15 cellular contexts compared by ENCODE assay signal in the genomic region with DNA sequence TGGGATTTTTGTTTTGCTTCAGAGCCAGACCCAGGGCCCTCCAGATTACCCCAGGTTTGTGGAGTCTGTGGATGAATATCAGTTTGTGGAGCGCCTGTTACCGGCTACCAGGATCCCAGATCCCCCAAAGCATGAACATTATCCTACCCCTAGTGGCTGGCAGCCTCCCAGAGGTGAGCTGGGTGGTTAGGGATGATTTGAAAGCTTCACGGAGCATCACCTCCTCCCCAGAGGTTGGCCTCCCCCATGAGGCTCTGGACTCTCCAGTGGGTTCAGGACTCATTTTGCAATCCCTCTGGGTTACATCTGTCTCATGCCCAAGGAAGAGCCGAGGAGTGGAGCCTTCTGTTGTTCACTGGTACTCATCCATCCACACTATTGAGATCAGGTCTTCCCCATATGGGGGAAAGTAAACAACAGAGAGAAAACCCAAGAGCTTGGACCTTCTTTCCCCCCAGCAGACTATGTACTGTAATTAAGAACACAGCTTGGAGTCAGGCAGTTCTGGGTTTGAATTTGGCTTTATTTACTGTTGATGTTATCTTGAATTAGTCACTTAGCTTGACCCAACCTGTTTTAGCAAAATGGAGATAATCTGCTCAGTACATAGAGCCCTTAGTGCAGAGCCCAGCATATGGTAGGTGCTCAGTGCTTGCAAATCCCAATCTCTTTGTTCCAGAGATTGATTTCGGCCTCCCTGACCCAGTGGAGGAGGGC. TPM values are rescaled to one million over a fixed set of nuclear protein-coding genes. Genes with fewer than 3 reads are reported as not detected.
DNase-seq lines count a peak whose midpoint lies in the region; ATAC-seq, FAIRE-seq and TF ChIP-seq lines count a peak whose summit lies in the region.
"Had no signal": no experiment of that assay in that cellular context is flagged by ENCODE, and none has a peak within 500 bp of the region (broad histone marks: within the 10 kb centered on the region; RNA-seq: fewer than 3 reads in every experiment).

No MANE protein-coding gene starts in this region.

- BruUV-seq in PC-3 (replicated peaks; lab: Mats Ljungman, UMichigan): TSS peak; percentile 4
- TSS peak; percentile 29 for BruUV-seq in K562 (replicated peaks; lab: Mats Ljungman, UMichigan)

- peak overlapping the region; percentile 28 for H3K4ac ChIP-seq in trophoblast cell (ENCODE audit: low read depth, low read length)

- no peak overlapping the region for H2AK5ac ChIP-seq in trophoblast cell (ENCODE audit: low read length)

- H3K14ac ChIP-seq in trophoblast cell (ENCODE audit: low read length): no peak overlapping the region

- no peak overlapping the region for H2BK12ac ChIP-seq in trophoblast cell (ENCODE audit: low read length)

- CTCF ChIA-PET in PC-3 (lab: Charles Lee): no interaction called here
- CTCF ChIA-PET in K562 (lab: Yijun Ruan, JAX; ENCODE audit: low intra/inter-chr PET ratio): no interaction called here

- H3F3A ChIP-seq in PC-3 (ENCODE audit: low read length, unreplicated experiment): peaks cover 9% of the 10 kb centered on the region

- peaks cover 46% of the 10 kb centered on the region for H3K36me3 ChIP-seq in PC-3 (ENCODE audit: low read depth, low read length)
- H3K36me3 ChIP-seq in K562 (ENCODE audit: control insufficient read depth, insufficient read depth, low read length): peaks cover 79% of the 10 kb centered on the region
- H3K36me3 ChIP-seq in trophoblast cell (ENCODE audit: control insufficient read depth in 1 of 2, insufficient read depth in 2 of 2, low read length in 2 of 2): peaks cover 58 to 65% of the 10 kb centered on the region in 2 experiments

- no peak overlapping the region for H4K12ac ChIP-seq in trophoblast cell (ENCODE audit: low read depth, low read length)

- H2BK120ac ChIP-seq in trophoblast cell (ENCODE audit: insufficient read depth, low read length, poor library complexity): no peak overlapping the region

- H3K9ac ChIP-seq in PC-3 (ENCODE audit: low read length) (no peak overlapping the region), K562 (ENCODE audit: insufficient read depth in 1 of 2, low read depth in 2 of 2, low read length in 2 of 2) (no peak overlapping the region), trophoblast cell (ENCODE audit: low read length) (no peak overlapping the region)

- peak; percentile 38 for DNase-seq in activated CD8-positive, alpha-beta memory T cell treated with anti-CD3 and anti-CD28 coated beads for 24 hours
- no peak for DNase-seq in activated CD8-positive, alpha-beta memory T cell treated with anti-CD3 and anti-CD28 coated beads, Interleukin-2, amount 50 U/mL, for 4 hours
- no peak for DNase-seq in PC-3
- DNase-seq in K562 (ENCODE audit: extremely low read depth in 1 of 4, low spot score in 3 of 4): peak in 1 of 4 experiments; percentile 22
- DNase-seq in trophoblast cell: no peak
- DNase-seq: DND-41; foreskin fibroblast; mesendoderm; NCI-H446 treated with DMSO at 0.1 percent for 48 hours; stimulated activated CD4-positive, alpha-beta T cell treated with anti-CD3 and anti-CD28 coated beads, Interleukin-15, amount 100 ng/mL, for 24 hours; transverse colon had no signal

- no peak overlapping the region for H4K91ac ChIP-seq in trophoblast cell (ENCODE audit: low read depth, low read length)

- TF ChIP-seq EP300 in K562 (IDR thresholded peaks at IDR 0.05; ENCODE audit: low read length): no peak

- H3K4me1 ChIP-seq in PC-3 (ENCODE audit: insufficient read depth, low read length) (peaks cover 21% of the 10 kb centered on the region), K562 (replicated peaks in 1 of 2; ENCODE audit: control insufficient read depth in 2 of 2, insufficient read depth in 2 of 2, low read length in 2 of 2) (peaks cover 11 to 13% of the 10 kb centered on the region in 2 experiments; a peak in 4 of 5 replicates), trophoblast cell (ENCODE audit: control insufficient read depth in 1 of 2, insufficient read depth in 2 of 2, low read length in 2 of 2) (peaks cover 0 to 5% of the 10 kb centered on the region in 2 experiments)

- H3K27me3 ChIP-seq in PC-3 (ENCODE audit: low read length) (no peaks in the 10 kb centered on the region), K562 (ENCODE audit: control insufficient read depth in 2 of 2, insufficient read depth in 2 of 2, low read length in 2 of 2) (no peaks in the 10 kb centered on the region), trophoblast cell (ENCODE audit: insufficient read depth, low read length) (no peaks in the 10 kb centered on the region)
- H3K27me3 ChIP-seq: transverse colon had no signal

- in situ Hi-C loops in K562 (cut with MboI): no loop called here

- H3K23ac ChIP-seq in trophoblast cell (ENCODE audit: low read length): no peak overlapping the region

- H3K9me3 ChIP-seq in PC-3 (ENCODE audit: low read length) (no peaks in the 10 kb centered on the region), K562 (replicated peaks; ENCODE audit: control insufficient read depth, insufficient read depth, low read depth, low read length) (no peaks in the 10 kb centered on the region), trophoblast cell (ENCODE audit: insufficient read depth, low read depth, low read length) (no peaks in the 10 kb centered on the region)
- H3K9me3 ChIP-seq: prostate gland, transverse colon had no signal

- TF ChIP-seq RAD21 in K562 (CRISPR knock-in tag; conservative IDR thresholded peaks at IDR 0.05 in 1 of 2, IDR thresholded peaks at IDR 0.05 in 1 of 2): no peak

- POLR2A ChIA-PET in PC-3 (lab: Charles Lee; ENCODE audit: unreplicated experiment): no interaction called here
- POLR2A ChIA-PET in K562 (lab: Yijun Ruan, JAX): interaction anchor here (0.7 to 9.5 kb wide), 4 partner anchors 9 to 158 kb away, joined by 3 to 182 read pairs (median 6); a partner anchor contains a TSS

- TF ChIP-seq CTCF in PC-3 (conservative IDR thresholded peaks at IDR 0.05; ENCODE audit: low read depth, low read length) (no peak), K562 (IDR thresholded peaks at IDR 0.05 in 2 of 3, conservative IDR thresholded peaks at IDR 0.05 in 1 of 3; ENCODE audit: insufficient read depth in 2 of 3, low read depth in 1 of 3, low read length in 3 of 3) (no peak)

- TF ChIP-seq POLR2A in K562 (conservative IDR thresholded peaks at IDR 0.05): no peak

- H4K20me1 ChIP-seq in PC-3 (ENCODE audit: low read length): 0 out of 2 replicates have a peak, but pooled peaks cover 3% of the 10 kb centered on the region
- H4K20me1 ChIP-seq in K562 (replicated peaks; ENCODE audit: control insufficient read depth, insufficient read depth, low read length): peaks cover 6% of the 10 kb centered on the region; the same call in 1 of the 2 replicates

- no peak overlapping the region for H3K4me3 ChIP-seq in PC-3 (ENCODE audit: low read length)
- H3K4me3 ChIP-seq in K562: no peak overlapping the region
- H3K4me3 ChIP-seq in trophoblast cell (ENCODE audit: low read depth, low read length): peak overlapping the region; percentile 16
- H3K4me3 ChIP-seq: prostate gland, transverse colon had no signal

- intact Hi-C loops in PC-3 (cut with micrococcal nuclease): no loop called here
- intact Hi-C loops in K562 (cut with micrococcal nuclease): no loop called here

- no peaks in the 10 kb centered on the region for H3K9me2 ChIP-seq in PC-3 (replicated peaks; ENCODE audit: low read length)

- FAIRE-seq in K562 (lab: Jason Lieb, UNC): no peak

- ATAC-seq in PC-3 (no peak), K562 (no peak), GM18502 (IDR thresholded peaks at IDR 0.05; ENCODE audit: poor library complexity, unreplicated experiment) (no peak), GM21360 (IDR thresholded peaks at IDR 0.05; ENCODE audit: unreplicated experiment) (no peak), GM18517 (IDR thresholded peaks at IDR 0.05; ENCODE audit: unreplicated experiment) (no peak)

- H3K18ac ChIP-seq in trophoblast cell (ENCODE audit: low read length): no peak overlapping the region

- H3K79me1 ChIP-seq in trophoblast cell (ENCODE audit: low read length): peaks cover 8% of the 10 kb centered on the region

- no peak overlapping the region for H4K8ac ChIP-seq in trophoblast cell (ENCODE audit: low read depth, low read length)

- no peak overlapping the region for H2AFZ ChIP-seq in PC-3 (ENCODE audit: low read length)
- H2AFZ ChIP-seq in K562 (ENCODE audit: low read depth, low read length): no peak overlapping the region
- H2AFZ ChIP-seq in trophoblast cell (ENCODE audit: insufficient read depth, low read length, poor library complexity): no peak overlapping the region

- H3K9me1 ChIP-seq in K562 (ENCODE audit: control insufficient read depth, insufficient read depth, low read length): no peaks in the 10 kb centered on the region

- H3K27ac ChIP-seq in PC-3 (ENCODE audit: low read length): no peak overlapping the region
- no peak overlapping the region; the same call in 2 of the 3 replicates for H3K27ac ChIP-seq in K562 (ENCODE audit: extremely low read depth, low read depth, low read length)
- no peak overlapping the region for H3K27ac ChIP-seq in trophoblast cell (ENCODE audit: low read depth, low read length)
- H3K27ac ChIP-seq: prostate gland, transverse colon had no signal

- H3K79me2 ChIP-seq in PC-3 (ENCODE audit: low read length) (peaks cover 55% of the 10 kb centered on the region), K562 (ENCODE audit: control insufficient read depth, insufficient read depth, low read length) (peaks cover 55% of the 10 kb centered on the region), trophoblast cell (ENCODE audit: control insufficient read depth, insufficient read depth, low read length, poor library complexity) (peaks cover 11% of the 10 kb centered on the region)

- H2BK5ac ChIP-seq in trophoblast cell (ENCODE audit: low read depth, low read length, poor library complexity): no peak overlapping the region

- H3K4me2 ChIP-seq in PC-3 (ENCODE audit: low read length) (no peak overlapping the region), K562 (ENCODE audit: insufficient read depth, low read length) (no peak overlapping the region), trophoblast cell (ENCODE audit: low read length) (no peak overlapping the region)

- WGBS in K562 (ENCODE audit: insufficient coverage, low coverage, missing lambda C conversion rate): 65% methylated on average over 5 of the region's 5 CpGs
- WGBS in trophoblast cell (ENCODE audit: extremely low coverage, insufficient coverage, insufficient read length): no CpG with 5 or more reads among the region's 5 CpGs

RNA-seq across cellular contexts. Expression of a gene that starts 2.5 kb away (rescaled TPM):
- total RNA-seq in PC-3 (2014; rRNA removed) (163 and 183 TPM in 2 replicates), K562 (2014; rRNA removed) (129 and 180 TPM in 2 replicates), K562 (2014; rRNA removed; fragmentation: Illumina TruSeq; extraction: Trizol) (65.5 and 74.3 TPM in 2 replicates), K562 (2015; rRNA removed; fragmentation: Illumina TruSeq; extraction: Trizol) (78.2 and 83.1 TPM in 2 replicates), K562 (2021) (86.8 and 88.5 TPM in 2 replicates)
- total RNA-seq in K562 (2011; cell fraction: chromatin; rRNA removed; ENCODE audit: low replicate concordance): 22.2 and 52.3 TPM in 2 replicates
- 45.3 and 47.5 TPM in 2 replicates for total RNA-seq in K562 (2011; cell fraction: nucleolus; rRNA removed)
- 43.8 and 56.6 TPM in 2 replicates for total RNA-seq in K562 (2011; cell fraction: nucleoplasm; rRNA removed)
- polyA plus RNA-seq in K562 (2011; rRNA removed) (96.1 and 97.2 TPM in 2 replicates), K562 (2014; fragmentation: Illumina TruSeq; extraction: Trizol) (123 and 127 TPM in 2 replicates), K562 (2014; fragmentation: Nextera tagmentation; extraction: Ambion mirVana) (100 to 1,000 TPM in 1 of 2 experiments, 10 to 100 TPM in 1; 76.2 to 132 TPM), K562 (2014; rRNA removed) (91.2 and 112 TPM in 2 replicates)
- polyA plus RNA-seq in K562 (2011; cell fraction: cytosol; rRNA removed): 145 and 172 TPM in 2 replicates
- 33.4 and 33.6 TPM in 2 replicates for polyA plus RNA-seq in K562 (2011; cell fraction: nucleus; rRNA removed)
- 67.5 and 83.2 TPM in 2 replicates for polyA plus RNA-seq in K562 (2012)
- polyA minus RNA-seq in K562 (2011; rRNA and poly(A)+ RNA removed): 44.7 and 62.6 TPM in 2 replicates
- polyA minus RNA-seq in K562 (2011; cell fraction: cytosol; rRNA and poly(A)+ RNA removed): 33.6 and 45.3 TPM in 2 replicates
- 14.1 and 19.7 TPM in 2 replicates for polyA minus RNA-seq in K562 (2011; cell fraction: nucleus; rRNA and poly(A)+ RNA removed)
- 40.1 and 43.1 TPM in 2 replicates for polyA plus RNA-seq in trophoblast cell (2013)

RNA-seq across cellular contexts. Expression of a gene that starts 2.7 kb away (rescaled TPM):
- total RNA-seq in PC-3 (2014; rRNA removed): 1,119 and 1,157 TPM in 2 replicates
- 85.1 and 161 TPM in 2 replicates for total RNA-seq in K562 (2011; cell fraction: chromatin; rRNA removed; ENCODE audit: low replicate concordance)
- 307 and 365 TPM in 2 replicates for total RNA-seq in K562 (2011; cell fraction: nucleolus; rRNA removed)
- total RNA-seq in K562 (2011; cell fraction: nucleoplasm; rRNA removed): 257 and 358 TPM in 2 replicates
- 1,447 and 1,737 TPM in 2 replicates for total RNA-seq in K562 (2014; rRNA removed)
- total RNA-seq in K562 (2014; rRNA removed; fragmentation: Illumina TruSeq; extraction: Trizol): 702 and 715 TPM in 2 replicates
- 990 and 995 TPM in 2 replicates for total RNA-seq in K562 (2015; rRNA removed; fragmentation: Illumina TruSeq; extraction: Trizol)
- 1,380 and 1,521 TPM in 2 replicates for total RNA-seq in K562 (2021)
- 562 and 568 TPM in 2 replicates for polyA plus RNA-seq in K562 (2011; rRNA removed)
- polyA plus RNA-seq in K562 (2011; cell fraction: cytosol; rRNA removed): 741 and 1,178 TPM in 2 replicates
- polyA plus RNA-seq in K562 (2011; cell fraction: nucleus; rRNA removed): 380 and 503 TPM in 2 replicates
- 1,837 and 2,123 TPM in 2 replicates for polyA plus RNA-seq in K562 (2012)
- 942 and 1,036 TPM in 2 replicates for polyA plus RNA-seq in K562 (2014; fragmentation: Illumina TruSeq; extraction: Trizol)
- polyA plus RNA-seq in K562 (2014; fragmentation: Nextera tagmentation; extraction: Ambion mirVana): 100 to 1,000 TPM; 433 to 575 TPM
- polyA plus RNA-seq in K562 (2014; rRNA removed): 1,498 and 1,827 TPM in 2 replicates
- polyA minus RNA-seq in K562 (2011; rRNA and poly(A)+ RNA removed): 236 and 263 TPM in 2 replicates
- 352 and 386 TPM in 2 replicates for polyA minus RNA-seq in K562 (2011; cell fraction: cytosol; rRNA and poly(A)+ RNA removed)
- 98.0 and 181 TPM in 2 replicates for polyA minus RNA-seq in K562 (2011; cell fraction: nucleus; rRNA and poly(A)+ RNA removed)
- 1,352 and 1,391 TPM in 2 replicates for polyA plus RNA-seq in trophoblast cell (2013)

RNA-seq across cellular contexts. Expression of a gene that starts 7.1 kb away (rescaled TPM):
- total RNA-seq in PC-3 (2014; rRNA removed): 48.2 and 59.0 TPM in 2 replicates
- total RNA-seq in K562 (2011; cell fraction: chromatin; rRNA removed; ENCODE audit: low replicate concordance): 0.99 and 8.1 TPM in 2 replicates
- total RNA-seq in K562 (2011; cell fraction: nucleolus; rRNA removed): 15.7 and 18.9 TPM in 2 replicates
- 4.7 and 5.3 TPM in 2 replicates for total RNA-seq in K562 (2011; cell fraction: nucleoplasm; rRNA removed)
- total RNA-seq in K562 (2014; rRNA removed): 39.0 and 49.0 TPM in 2 replicates
- total RNA-seq in K562 (2014; rRNA removed; fragmentation: Illumina TruSeq; extraction: Trizol): 0.35 and 0.76 TPM in 2 replicates
- 7.0 and 8.6 TPM in 2 replicates for total RNA-seq in K562 (2015; rRNA removed; fragmentation: Illumina TruSeq; extraction: Trizol)
- 27.2 and 29.6 TPM in 2 replicates for total RNA-seq in K562 (2021)
- polyA plus RNA-seq in K562 (2011; rRNA removed): 2.5 and 3.7 TPM in 2 replicates
- 5.0 and 29.5 TPM in 2 replicates for polyA plus RNA-seq in K562 (2011; cell fraction: cytosol; rRNA removed)
- polyA plus RNA-seq in K562 (2011; cell fraction: nucleus; rRNA removed): 4.7 and 9.8 TPM in 2 replicates
- polyA plus RNA-seq in K562 (2012): 14.0 and 16.6 TPM in 2 replicates
- 0.59 and 2.9 TPM in 2 replicates for polyA plus RNA-seq in K562 (2014; fragmentation: Illumina TruSeq; extraction: Trizol)
- under 1 TPM; 0.08 to 0.20 TPM for polyA plus RNA-seq in K562 (2014; fragmentation: Nextera tagmentation; extraction: Ambion mirVana)
- polyA plus RNA-seq in K562 (2014; rRNA removed): 23.4 and 24.3 TPM in 2 replicates
- 0.84 and 1.1 TPM in 2 replicates for polyA minus RNA-seq in K562 (2011; rRNA and poly(A)+ RNA removed)
- polyA minus RNA-seq in K562 (2011; cell fraction: cytosol; rRNA and poly(A)+ RNA removed): 9.6 and 11.8 TPM in 2 replicates
- polyA minus RNA-seq in K562 (2011; cell fraction: nucleus; rRNA and poly(A)+ RNA removed): 15.5 and 18.7 TPM in 2 replicates
- 5.8 and 5.9 TPM in 2 replicates for polyA plus RNA-seq in trophoblast cell (2013)

RNA-seq across cellular contexts. Expression of a gene that starts 9.7 kb away (rescaled TPM):
- total RNA-seq in PC-3 (2014; rRNA removed) (22.3 and 33.2 TPM in 2 replicates), K562 (2014; rRNA removed) (9.9 and 10.7 TPM in 2 replicates), K562 (2014; rRNA removed; fragmentation: Illumina TruSeq; extraction: Trizol) (7.3 and 9.8 TPM in 2 replicates), K562 (2015; rRNA removed; fragmentation: Illumina TruSeq; extraction: Trizol) (8.0 and 8.7 TPM in 2 replicates), K562 (2021) (42.7 and 47.4 TPM in 2 replicates)
- 160 and 411 TPM in 2 replicates for total RNA-seq in K562 (2011; cell fraction: chromatin; rRNA removed; ENCODE audit: low replicate concordance)
- 212 and 239 TPM in 2 replicates for total RNA-seq in K562 (2011; cell fraction: nucleolus; rRNA removed)
- total RNA-seq in K562 (2011; cell fraction: nucleoplasm; rRNA removed): 199 and 204 TPM in 2 replicates
- polyA plus RNA-seq in K562 (2011; rRNA removed) (13.1 and 36.5 TPM in 2 replicates), K562 (2014; fragmentation: Illumina TruSeq; extraction: Trizol) (38.5 and 40.1 TPM in 2 replicates), K562 (2014; fragmentation: Nextera tagmentation; extraction: Ambion mirVana) (under 1 TPM; 0.41 to 0.63 TPM), K562 (2014; rRNA removed) (19.1 and 19.3 TPM in 2 replicates)
- 20.0 and 43.0 TPM in 2 replicates for polyA plus RNA-seq in K562 (2011; cell fraction: cytosol; rRNA removed)
- 131 and 155 TPM in 2 replicates for polyA plus RNA-seq in K562 (2011; cell fraction: nucleus; rRNA removed)
- polyA plus RNA-seq in K562 (2012): 34.0 and 57.6 TPM in 2 replicates
- polyA minus RNA-seq in K562 (2011; rRNA and poly(A)+ RNA removed): 62.5 and 65.5 TPM in 2 replicates
- polyA minus RNA-seq in K562 (2011; cell fraction: cytosol; rRNA and poly(A)+ RNA removed): 37.2 and 49.5 TPM in 2 replicates
- 49.5 and 75.9 TPM in 2 replicates for polyA minus RNA-seq in K562 (2011; cell fraction: nucleus; rRNA and poly(A)+ RNA removed)
- 55.0 and 60.0 TPM in 2 replicates for polyA plus RNA-seq in trophoblast cell (2013)

RNA-seq across cellular contexts. Expression of a gene that starts 13.0 kb away (rescaled TPM):
- total RNA-seq in PC-3 (2014; rRNA removed): 38.4 and 44.2 TPM in 2 replicates
- total RNA-seq in K562 (2011; cell fraction: chromatin; rRNA removed; ENCODE audit: low replicate concordance): 31.4 and 105 TPM in 2 replicates
- total RNA-seq in K562 (2011; cell fraction: nucleolus; rRNA removed): 91.9 and 106 TPM in 2 replicates
- 59.6 and 61.8 TPM in 2 replicates for total RNA-seq in K562 (2011; cell fraction: nucleoplasm; rRNA removed)
- total RNA-seq in K562 (2014; rRNA removed): 18.6 and 20.6 TPM in 2 replicates
- 3.2 and 3.7 TPM in 2 replicates for total RNA-seq in K562 (2014; rRNA removed; fragmentation: Illumina TruSeq; extraction: Trizol)
- total RNA-seq in K562 (2015; rRNA removed; fragmentation: Illumina TruSeq; extraction: Trizol): 7.0 and 7.9 TPM in 2 replicates
- total RNA-seq in K562 (2021): 21.4 and 21.8 TPM in 2 replicates
- polyA plus RNA-seq in K562 (2011; rRNA removed): 14.6 and 35.3 TPM in 2 replicates
- polyA plus RNA-seq in K562 (2011; cell fraction: cytosol; rRNA removed): 34.6 and 38.1 TPM in 2 replicates
- polyA plus RNA-seq in K562 (2011; cell fraction: nucleus; rRNA removed): 109 and 130 TPM in 2 replicates
- polyA plus RNA-seq in K562 (2012): 18.6 and 23.4 TPM in 2 replicates
- 14.3 and 18.6 TPM in 2 replicates for polyA plus RNA-seq in K562 (2014; fragmentation: Illumina TruSeq; extraction: Trizol)
- polyA plus RNA-seq in K562 (2014; fragmentation: Nextera tagmentation; extraction: Ambion mirVana): 1 to 10 TPM; 1.2 to 1.4 TPM
- polyA plus RNA-seq in K562 (2014; rRNA removed): 20.4 and 22.0 TPM in 2 replicates
- polyA minus RNA-seq in K562 (2011; rRNA and poly(A)+ RNA removed): 10.6 and 12.1 TPM in 2 replicates
- 9.4 and 15.1 TPM in 2 replicates for polyA minus RNA-seq in K562 (2011; cell fraction: cytosol; rRNA and poly(A)+ RNA removed)
- polyA minus RNA-seq in K562 (2011; cell fraction: nucleus; rRNA and poly(A)+ RNA removed): 27.9 and 40.7 TPM in 2 replicates
- 65.1 and 67.5 TPM in 2 replicates for polyA plus RNA-seq in trophoblast cell (2013)
